Comparison of ENCODE assay signal across 1 cellular context in the genomic region with DNA sequence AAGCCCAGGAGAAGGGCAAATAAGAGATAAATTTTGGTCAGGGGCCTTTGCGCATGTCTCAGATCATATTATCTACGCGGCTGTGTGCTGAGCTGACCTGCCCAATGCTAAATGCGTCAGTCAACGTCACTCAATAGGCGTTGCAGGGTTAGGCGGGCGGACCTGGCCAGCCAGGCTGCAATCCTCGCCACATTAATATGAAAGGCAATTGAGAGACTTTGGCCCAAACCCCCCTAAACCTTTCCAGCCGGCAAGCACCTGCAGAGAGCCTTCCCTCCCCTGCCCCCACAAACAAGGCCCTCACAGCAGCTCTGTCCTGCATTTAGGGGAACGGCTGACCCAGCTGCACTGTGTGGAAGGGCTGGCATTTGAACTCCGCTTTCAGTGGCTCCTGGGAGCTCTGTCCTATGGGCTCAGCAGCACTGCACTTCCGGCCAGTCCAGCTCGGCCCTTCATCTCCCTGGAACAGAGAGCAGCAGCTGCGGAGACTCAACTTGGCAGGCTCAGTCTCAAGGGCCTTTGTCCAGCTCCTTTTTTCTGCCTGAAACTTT.
TF ChIP-seq lines count a peak whose summit lies in the region.

No MANE protein-coding gene starts in this region.

TF ChIP-seq in A549, 52 proteins besides CTCF, POLR2A, EP300 and RAD21 (continued from another document):
- TF ChIP-seq ZFP36 (IDR thresholded peaks at IDR 0.05; ENCODE audit: borderline replicate concordance, partially characterized antibody) (no peak), EHF (CRISPR knock-in tag; IDR thresholded peaks at IDR 0.05) (no peak), RARB (CRISPR knock-in tag; IDR thresholded peaks at IDR 0.05) (no peak), NPAS2 (CRISPR knock-in tag; IDR thresholded peaks at IDR 0.05; ENCODE audit: borderline replicate concordance) (no peak)
- TF ChIP-seq, protein P1, sequence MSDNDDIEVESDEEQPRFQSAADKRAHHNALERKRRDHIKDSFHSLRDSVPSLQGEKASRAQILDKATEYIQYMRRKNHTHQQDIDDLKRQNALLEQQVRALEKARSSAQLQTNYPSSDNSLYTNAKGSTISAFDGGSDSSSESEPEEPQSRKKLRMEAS (IDR thresholded peaks at IDR 0.05): no peak; the same call in 1 of the 2 replicates
